Comparison of ENCODE assay signal across 13 cellular contexts in the genomic region with DNA sequence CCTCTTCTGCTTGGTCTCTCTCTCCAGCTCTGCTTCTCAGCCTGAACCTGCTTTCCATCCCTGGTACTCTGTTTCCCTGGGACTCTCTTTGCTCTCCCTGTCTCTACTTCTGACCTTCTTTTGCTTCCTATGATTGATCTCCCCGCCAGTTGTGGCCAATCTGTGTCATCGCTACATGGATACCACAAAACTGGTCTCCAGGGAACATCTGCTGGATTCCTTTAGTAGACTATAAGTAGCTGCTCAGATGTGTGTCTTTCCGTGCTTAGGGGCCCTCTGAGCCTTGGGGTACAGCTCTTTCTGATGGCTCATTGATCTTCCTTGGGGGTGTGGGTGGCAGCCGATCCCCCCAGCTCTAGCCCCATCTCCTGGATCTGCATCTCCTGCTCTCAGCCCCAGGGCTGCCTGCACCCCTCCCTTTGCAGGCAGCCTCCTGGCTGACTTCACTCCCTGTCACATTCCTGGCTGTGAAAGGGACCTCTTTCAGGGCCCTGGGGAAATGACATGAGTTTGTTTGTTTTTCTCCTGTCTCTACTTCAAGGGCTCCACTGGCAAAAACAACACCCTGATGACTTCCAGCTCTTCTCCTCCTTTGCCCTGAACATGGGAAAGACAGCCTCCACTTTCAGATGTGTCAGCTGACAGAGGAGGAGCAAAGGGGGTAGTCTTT.
"Had no signal": no experiment of that assay in that cellular context is flagged by ENCODE, and none has a peak within 500 bp of the region (broad histone marks: within the 10 kb centered on the region; RNA-seq: fewer than 3 reads in every experiment).

No MANE protein-coding gene starts in this region.

- H3K4me3 ChIP-seq: esophagus muscularis mucosa, heart left ventricle, left lung, suprapubic skin had no signal

- H3K9me3 ChIP-seq: esophagus muscularis mucosa, heart left ventricle, left lung, suprapubic skin had no signal

- DNase-seq: activated gamma-delta T cell treated with Interleukin-2 at 50 U/mL for 16 hours; activated naive CD8-positive, alpha-beta T cell treated with anti-CD3 and anti-CD28 coated beads for 36 hours; activated T-cell treated with anti-CD3 and anti-CD28 coated beads, Interleukin-2, amount 50 U/mL, for 72 hours; brain microvascular endothelial cell; foreskin melanocyte; heart left ventricle; left lung; mesenchymal stem cell; stimulated activated CD4-positive, alpha-beta T cell treated with anti-CD3 and anti-CD28 coated beads, Interleukin-2, amount 100 ng/mL, for 48 hours; stimulated activated naive CD4-positive, alpha-beta T cell treated with Interleukin-2 at 50 U/mL for 16 hours had no signal

- ATAC-seq: activated CD4-positive, CD25-positive, alpha-beta regulatory T cell treated with anti-CD3 and anti-CD28 coated beads, Interleukin-2, amount 50 U/mL, for 24 hours; activated T-cell treated with anti-CD3 and anti-CD28 coated beads, Interleukin-2, amount 50 U/mL, for 72 hours; heart left ventricle; left lung had no signal

- H3K36me3 ChIP-seq: brain microvascular endothelial cell, esophagus muscularis mucosa, heart left ventricle, left lung, suprapubic skin had no signal

- H3K4me1 ChIP-seq: heart left ventricle, left lung had no signal

- H3K27me3 ChIP-seq: brain microvascular endothelial cell, esophagus muscularis mucosa, heart left ventricle, left lung, suprapubic skin had no signal

- H3K27ac ChIP-seq: brain microvascular endothelial cell, esophagus muscularis mucosa, heart left ventricle, left lung, suprapubic skin had no signal
